ENCODE assay signal across 1 cellular context in genomic region chr4:40890199-40890598, GRCh38.
TF ChIP-seq lines count a peak whose summit lies in the region.

No MANE protein-coding gene starts in this region.

TF ChIP-seq in IMR-90, 13 proteins besides CTCF, POLR2A, EP300 and RAD21:
- TF ChIP-seq MXI1 (IDR thresholded peaks at IDR 0.05; ENCODE audit: borderline replicate concordance, low read depth, low read length) = no peak
- no peak for TF ChIP-seq MAFK (IDR thresholded peaks at IDR 0.05; ENCODE audit: low read depth, low read length)
- no peak for TF ChIP-seq BHLHE40 (IDR thresholded peaks at IDR 0.05; ENCODE audit: low read depth, low read length)
- TF ChIP-seq, protein P1, sequence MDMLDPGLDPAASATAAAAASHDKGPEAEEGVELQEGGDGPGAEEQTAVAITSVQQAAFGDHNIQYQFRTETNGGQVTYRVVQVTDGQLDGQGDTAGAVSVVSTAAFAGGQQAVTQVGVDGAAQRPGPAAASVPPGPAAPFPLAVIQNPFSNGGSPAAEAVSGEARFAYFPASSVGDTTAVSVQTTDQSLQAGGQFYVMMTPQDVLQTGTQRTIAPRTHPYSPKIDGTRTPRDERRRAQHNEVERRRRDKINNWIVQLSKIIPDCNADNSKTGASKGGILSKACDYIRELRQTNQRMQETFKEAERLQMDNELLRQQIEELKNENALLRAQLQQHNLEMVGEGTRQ (IDR thresholded peaks at IDR 0.05; ENCODE audit: low read depth, low read length) = no peak
- TF ChIP-seq SMC3 (IDR thresholded peaks at IDR 0.05; ENCODE audit: low read depth, low read length) = no peak
- no peak for TF ChIP-seq MAZ (IDR thresholded peaks at IDR 0.05; ENCODE audit: borderline replicate concordance, low read depth, low read length)
- no peak for TF ChIP-seq ELK1 (IDR thresholded peaks at IDR 0.05; ENCODE audit: borderline replicate concordance, low read depth, low read length)
- no peak for TF ChIP-seq CEBPB (IDR thresholded peaks at IDR 0.05; ENCODE audit: low read depth, low read length)
- no peak for TF ChIP-seq CHD1 (IDR thresholded peaks at IDR 0.05; ENCODE audit: low read depth, low read length)
- TF ChIP-seq NFE2L2 (IDR thresholded peaks at IDR 0.05; ENCODE audit: low read depth, low read length) = no peak
- no peak for TF ChIP-seq FOS (IDR thresholded peaks at IDR 0.05; ENCODE audit: low read depth, low read length)
- TF ChIP-seq RFX5 (IDR thresholded peaks at IDR 0.05; ENCODE audit: low read depth, low read length) = no peak
- TF ChIP-seq RCOR1 (IDR thresholded peaks at IDR 0.05; ENCODE audit: insufficient replicate concordance, low read length) = no peak
